Comparison of ENCODE assay signal across 2 cellular contexts in genomic region chr7:117165656-117166055, GRCh38.
TF ChIP-seq lines count a peak whose summit lies in the region.

No MANE protein-coding gene starts in this region.

TF ChIP-seq in HepG2, 621 proteins besides CTCF, POLR2A, EP300 and RAD21:
- TF ChIP-seq GABPA (IDR thresholded peaks at IDR 0.05; ENCODE audit: low read depth, low read length) = no peak
- TF ChIP-seq GABPA (CRISPR knock-in tag; IDR thresholded peaks at IDR 0.05; ENCODE audit: low read depth) = no peak
- no peak for TF ChIP-seq NR1H2 (CRISPR knock-in tag; IDR thresholded peaks at IDR 0.05; ENCODE audit: borderline replicate concordance, low read depth)
- TF ChIP-seq KDM3A (CRISPR knock-in tag; IDR thresholded peaks at IDR 0.05; ENCODE audit: low read depth) = no peak
- TF ChIP-seq GTF2F1 (IDR thresholded peaks at IDR 0.05; ENCODE audit: low read length) = no peak
- no peak for TF ChIP-seq ZNF678 (CRISPR knock-in tag; IDR thresholded peaks at IDR 0.05)
- no peak for TF ChIP-seq TP53 (CRISPR knock-in tag; conservative IDR thresholded peaks at IDR 0.05)
- TF ChIP-seq SP5 (CRISPR knock-in tag; IDR thresholded peaks at IDR 0.05; ENCODE audit: borderline replicate concordance, low read depth) = no peak
- TF ChIP-seq ARNT (IDR thresholded peaks at IDR 0.05) = no peak
- no peak for TF ChIP-seq XBP1 (CRISPR knock-in tag; IDR thresholded peaks at IDR 0.05)
- no peak for TF ChIP-seq RFX5 (IDR thresholded peaks at IDR 0.05; ENCODE audit: low read depth, low read length)
- TF ChIP-seq NFIB (CRISPR knock-in tag; IDR thresholded peaks at IDR 0.05; ENCODE audit: borderline replicate concordance) = no peak
- no peak for TF ChIP-seq ZNF496 (CRISPR knock-in tag; IDR thresholded peaks at IDR 0.05; ENCODE audit: insufficient replicate concordance)
- no peak for TF ChIP-seq SMAD3 (CRISPR knock-in tag; IDR thresholded peaks at IDR 0.05)
- TF ChIP-seq ZBTB4 (CRISPR knock-in tag; IDR thresholded peaks at IDR 0.05; ENCODE audit: borderline replicate concordance) = no peak
TF ChIP-seq in HepG2: peak in this region for 0.

TF ChIP-seq in IMR-90, 13 proteins besides CTCF, POLR2A, EP300 and RAD21:
- TF ChIP-seq CEBPB (IDR thresholded peaks at IDR 0.05; ENCODE audit: low read depth, low read length) (no peak), CHD1 (IDR thresholded peaks at IDR 0.05; ENCODE audit: low read depth, low read length) (no peak), NFE2L2 (IDR thresholded peaks at IDR 0.05; ENCODE audit: low read depth, low read length) (no peak), BHLHE40 (IDR thresholded peaks at IDR 0.05; ENCODE audit: low read depth, low read length) (no peak), RCOR1 (IDR thresholded peaks at IDR 0.05; ENCODE audit: insufficient replicate concordance, low read length) (no peak), SMC3 (IDR thresholded peaks at IDR 0.05; ENCODE audit: low read depth, low read length) (no peak), MAFK (IDR thresholded peaks at IDR 0.05; ENCODE audit: low read depth, low read length) (no peak), ELK1 (IDR thresholded peaks at IDR 0.05; ENCODE audit: borderline replicate concordance, low read depth, low read length) (no peak), RFX5 (IDR thresholded peaks at IDR 0.05; ENCODE audit: low read depth, low read length) (no peak), USF2 (IDR thresholded peaks at IDR 0.05; ENCODE audit: low read depth, low read length) (no peak), MAZ (IDR thresholded peaks at IDR 0.05; ENCODE audit: borderline replicate concordance, low read depth, low read length) (no peak), MXI1 (IDR thresholded peaks at IDR 0.05; ENCODE audit: borderline replicate concordance, low read depth, low read length) (no peak), FOS (IDR thresholded peaks at IDR 0.05; ENCODE audit: low read depth, low read length) (no peak)
